In the genomic region with DNA sequence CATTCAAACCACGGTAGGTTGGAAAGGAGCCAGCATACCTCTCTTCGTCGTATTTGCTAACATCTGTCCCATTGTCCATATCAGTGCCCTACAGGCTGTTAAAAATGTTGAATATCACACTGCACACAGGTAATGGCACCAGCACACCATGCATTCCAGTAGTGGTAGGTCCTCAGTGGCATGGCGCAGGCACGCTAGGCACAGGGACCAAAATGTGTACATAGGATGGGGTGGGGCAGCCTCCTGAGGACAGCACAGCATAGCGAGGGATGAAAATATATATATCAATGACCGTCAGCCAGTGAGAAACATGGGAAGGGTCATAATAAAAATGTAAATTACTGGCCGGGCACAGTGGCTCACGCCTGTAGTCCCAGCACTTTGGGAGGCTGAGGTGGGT, we compare ENCODE assay signal across 21 cellular contexts.
DNase-seq lines count a peak whose midpoint lies in the region; ATAC-seq, FAIRE-seq and TF ChIP-seq lines count a peak whose summit lies in the region.
"Had no signal": no experiment of that assay in that cellular context is flagged by ENCODE, and none has a peak within 500 bp of the region (broad histone marks: within the 10 kb centered on the region; RNA-seq: fewer than 3 reads in every experiment).

No MANE protein-coding gene starts in this region.

- intact Hi-C loops in CD4-positive, alpha-beta memory T cell (cut with micrococcal nuclease): no loop called here

- no peaks in the 10 kb centered on the region for H3K79me2 ChIP-seq in osteoblast (ENCODE audit: insufficient read depth, low read length)

- no peak overlapping the region for H2AFZ ChIP-seq in osteoblast (ENCODE audit: low read length)

- no peak overlapping the region for H3K4me3 Mint-ChIP-seq in CD4-positive, alpha-beta memory T cell
- H3K4me3 Mint-ChIP-seq: CD4-positive, alpha-beta T cell; HFFc6 had no signal

- no peaks in the 10 kb centered on the region for H3K4me1 Mint-ChIP-seq in CD4-positive, alpha-beta memory T cell

- no peak for ATAC-seq in esophagus mucosa
- ATAC-seq: A549, HCT116 had no signal

- TF ChIP-seq CTCF in bronchial epithelial cell (IDR thresholded peaks at IDR 0.05; ENCODE audit: insufficient read depth, low read length, severe bottlenecking) (no peak), osteoblast (IDR thresholded peaks at IDR 0.05; ENCODE audit: extremely low read depth, low read depth, low read length) (no peak)

- H3K27me3 ChIP-seq in bronchial epithelial cell (ENCODE audit: control insufficient read depth, insufficient read depth, low read length): no peaks in the 10 kb centered on the region
- no peaks in the 10 kb centered on the region for H3K27me3 ChIP-seq in osteoblast (ENCODE audit: insufficient read depth, low read length)
- H3K27me3 ChIP-seq in CD4-positive, alpha-beta memory T cell (ENCODE audit: insufficient read depth, low read length): no peaks in the 10 kb centered on the region

- H4K20me1 ChIP-seq in osteoblast (ENCODE audit: insufficient read depth, low read length): no peaks in the 10 kb centered on the region

- no peaks in the 10 kb centered on the region for H3K36me3 ChIP-seq in bronchial epithelial cell (ENCODE audit: control insufficient read depth, insufficient read depth, low read length)
- no peaks in the 10 kb centered on the region for H3K36me3 ChIP-seq in osteoblast (ENCODE audit: insufficient read depth, low read length)
- no peaks in the 10 kb centered on the region for H3K36me3 ChIP-seq in CD4-positive, alpha-beta memory T cell (ENCODE audit: insufficient read depth, low read length)

- CTCF ChIA-PET in CD4-positive, alpha-beta memory T cell (lab: Charles Lee; ENCODE audit: partially characterized antibody): no interaction called here

- POLR2A ChIA-PET in CD4-positive, alpha-beta memory T cell (lab: Charles Lee; ENCODE audit: partially characterized antibody): no interaction called here

- H3K4me3 ChIP-seq in bronchial epithelial cell (ENCODE audit: low read depth, low read length) (no peak overlapping the region), osteoblast (ENCODE audit: insufficient read depth, low read length) (no peak overlapping the region)
- no peak overlapping the region for H3K4me3 ChIP-seq in CD4-positive, alpha-beta memory T cell (ENCODE audit: low read length in 2 of 2)
- H3K4me3 ChIP-seq: A549 had no signal

- H3K9me3 ChIP-seq in osteoblast (ENCODE audit: low read depth, low read length): no peaks in the 10 kb centered on the region
- H3K9me3 ChIP-seq in CD4-positive, alpha-beta memory T cell (ENCODE audit: control insufficient read depth in 1 of 2, low read length in 2 of 2): no peaks in the 10 kb centered on the region
- H3K9me3 ChIP-seq: A549 had no signal

- peak; percentile 28 for FAIRE-seq in bronchial epithelial cell (lab: Jason Lieb, UNC)
- FAIRE-seq: A549, HTR-8/SVneo had no signal

- peaks cover 0 to 11% (median 4%) of the 10 kb centered on the region in 8 donors for H3K9me3 Mint-ChIP-seq in CD4-positive, alpha-beta memory T cell
- H3K9me3 Mint-ChIP-seq: CD4-positive, alpha-beta T cell; HFFc6 had no signal

- H3K27me3 Mint-ChIP-seq in CD4-positive, alpha-beta memory T cell: peaks cover 2 to 3% of the 10 kb centered on the region in 2 donors
- H3K27me3 Mint-ChIP-seq: CD4-positive, alpha-beta T cell had no signal

- H3K36me3 Mint-ChIP-seq in CD4-positive, alpha-beta memory T cell: no peaks in the 10 kb centered on the region

- H3K27ac ChIP-seq in osteoblast (ENCODE audit: low read depth, low read length): no peak overlapping the region
- H3K27ac ChIP-seq in CD4-positive, alpha-beta memory T cell (ENCODE audit: low read depth, low read length): no peak overlapping the region
- H3K27ac ChIP-seq: 22Rv1, A549, C4-2B had no signal

- no peaks in the 10 kb centered on the region for H3K4me1 ChIP-seq in osteoblast (ENCODE audit: insufficient read depth, low read length)
- H3K4me1 ChIP-seq in CD4-positive, alpha-beta memory T cell (ENCODE audit: insufficient read depth, low read length): no peaks in the 10 kb centered on the region

- no peak overlapping the region for H3K27ac Mint-ChIP-seq in CD4-positive, alpha-beta memory T cell
- H3K27ac Mint-ChIP-seq: CD4-positive, alpha-beta T cell; HFFc6 had no signal

- H3K4me2 ChIP-seq in osteoblast (ENCODE audit: insufficient read depth, low read length): no peak overlapping the region
- H3K4me2 ChIP-seq: A549 had no signal

- DNase-seq in NCI-H1105 treated with DMSO at 0.1 percent for 48 hours (lab: John Stamatoyannopoulos, UW) (peak; percentile 19), NCI-H1105 (lab: John Stamatoyannopoulos, UW) (no peak), bronchial epithelial cell (ENCODE audit: low read depth) (no peak), osteoblast (ENCODE audit: insufficient read length, low spot score, missing footprints) (peak; percentile 32), SK-N-DZ (ENCODE audit: low spot score) (no peak)
- no peak for DNase-seq in CD4-positive, alpha-beta memory T cell
- DNase-seq: AML-193; Calu3; CD4-positive, alpha-beta T cell; DMS79 treated with DMSO at 0.1 percent for 48 hours; GF-D8; GOT3; H7; HFFc6; IMR-90 had no signal

Comparison
In these comparisons a context has a peak if more than half of its experiments do, and no peak if none do; other contexts are left out.
1. DNase-seq: peak in NCI-H1105 treated with DMSO at 0.1 percent for 48 hours (single experiment) and osteoblast (single experiment); none in NCI-H1105 (single experiment), bronchial epithelial cell (single experiment), CD4-positive, alpha-beta memory T cell (0 of 5) and SK-N-DZ (single experiment).